Comparison of ENCODE assay signal across 1 cellular context in the genomic region with DNA sequence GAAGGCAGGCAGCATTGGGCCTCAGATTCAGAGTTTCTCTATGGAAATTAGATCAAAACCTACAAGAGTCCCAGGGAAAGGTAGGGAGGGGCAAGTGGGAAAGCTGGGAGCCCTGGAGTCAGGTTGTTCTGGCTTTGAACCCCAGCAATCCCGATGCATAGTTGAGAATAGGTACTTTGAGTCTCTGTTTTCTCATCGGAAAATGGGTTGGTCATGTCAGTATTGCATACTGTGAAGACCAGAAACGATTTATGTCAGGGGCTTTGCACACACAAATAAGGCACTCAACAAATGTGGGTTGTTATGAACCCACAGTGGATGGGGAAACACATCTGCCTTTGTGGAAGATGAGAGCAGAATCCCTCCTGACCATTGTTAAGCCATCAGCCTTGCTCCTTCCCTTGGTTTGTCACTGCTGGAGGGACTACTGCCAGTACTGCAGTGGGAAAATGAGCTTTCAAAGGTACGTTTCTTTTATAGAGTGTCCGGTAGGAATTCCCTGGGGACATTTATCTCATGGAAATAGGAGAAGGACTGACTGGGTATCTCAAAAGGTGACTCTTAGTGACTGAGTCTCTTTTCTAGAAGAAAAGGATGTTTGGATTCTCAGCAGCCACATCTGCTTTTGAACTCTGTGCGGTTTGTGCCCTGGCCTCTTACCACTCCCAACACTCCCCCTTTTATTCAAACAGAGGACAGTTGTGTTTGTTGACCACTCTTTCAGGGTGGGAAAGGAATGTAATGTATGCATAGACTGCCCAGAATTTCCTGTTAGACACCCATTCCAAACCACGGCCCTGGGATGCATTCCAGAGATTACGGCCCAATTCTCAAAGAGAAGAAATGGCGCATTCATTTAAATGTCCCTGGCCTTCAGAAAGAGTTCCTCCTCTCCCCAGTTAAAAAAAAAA.
TF ChIP-seq lines count a peak whose summit lies in the region.

No MANE protein-coding gene starts in this region.

TF ChIP-seq in SK-N-SH, 30 proteins besides CTCF, POLR2A, EP300 and RAD21 (continued from another document):
- TF ChIP-seq POLR2AphosphoS5 (IDR thresholded peaks at IDR 0.05; ENCODE audit: low read depth, low read length) = peak; percentile 53; the same call in 1 of the 2 replicates
- peak; percentile 98 for TF ChIP-seq TEAD4 (IDR thresholded peaks at IDR 0.05; ENCODE audit: borderline replicate concordance, insufficient read depth)
- TF ChIP-seq GABPA (IDR thresholded peaks at IDR 0.05; ENCODE audit: low read depth) = 0 out of 2 replicates have a peak, but pooled peaks have one; percentile 27
- peak; percentile 68; the same call in 1 of the 2 replicates for TF ChIP-seq YY1 (IDR thresholded peaks at IDR 0.05; ENCODE audit: low read depth)
- TF ChIP-seq SIN3A (IDR thresholded peaks at IDR 0.05; ENCODE audit: borderline replicate concordance, low read depth, low read length) = 0 out of 2 replicates have a peak, but pooled peaks have one; percentile 17
- TF ChIP-seq NRF1 (IDR thresholded peaks at IDR 0.05; ENCODE audit: low read depth, low read length) = no peak
- 0 out of 2 replicates have a peak, but pooled peaks have one; percentile 52 for TF ChIP-seq FOXM1 (IDR thresholded peaks at IDR 0.05; ENCODE audit: low read depth)
- TF ChIP-seq ELF1 (IDR thresholded peaks at IDR 0.05) = no peak
- TF ChIP-seq, protein P1, sequence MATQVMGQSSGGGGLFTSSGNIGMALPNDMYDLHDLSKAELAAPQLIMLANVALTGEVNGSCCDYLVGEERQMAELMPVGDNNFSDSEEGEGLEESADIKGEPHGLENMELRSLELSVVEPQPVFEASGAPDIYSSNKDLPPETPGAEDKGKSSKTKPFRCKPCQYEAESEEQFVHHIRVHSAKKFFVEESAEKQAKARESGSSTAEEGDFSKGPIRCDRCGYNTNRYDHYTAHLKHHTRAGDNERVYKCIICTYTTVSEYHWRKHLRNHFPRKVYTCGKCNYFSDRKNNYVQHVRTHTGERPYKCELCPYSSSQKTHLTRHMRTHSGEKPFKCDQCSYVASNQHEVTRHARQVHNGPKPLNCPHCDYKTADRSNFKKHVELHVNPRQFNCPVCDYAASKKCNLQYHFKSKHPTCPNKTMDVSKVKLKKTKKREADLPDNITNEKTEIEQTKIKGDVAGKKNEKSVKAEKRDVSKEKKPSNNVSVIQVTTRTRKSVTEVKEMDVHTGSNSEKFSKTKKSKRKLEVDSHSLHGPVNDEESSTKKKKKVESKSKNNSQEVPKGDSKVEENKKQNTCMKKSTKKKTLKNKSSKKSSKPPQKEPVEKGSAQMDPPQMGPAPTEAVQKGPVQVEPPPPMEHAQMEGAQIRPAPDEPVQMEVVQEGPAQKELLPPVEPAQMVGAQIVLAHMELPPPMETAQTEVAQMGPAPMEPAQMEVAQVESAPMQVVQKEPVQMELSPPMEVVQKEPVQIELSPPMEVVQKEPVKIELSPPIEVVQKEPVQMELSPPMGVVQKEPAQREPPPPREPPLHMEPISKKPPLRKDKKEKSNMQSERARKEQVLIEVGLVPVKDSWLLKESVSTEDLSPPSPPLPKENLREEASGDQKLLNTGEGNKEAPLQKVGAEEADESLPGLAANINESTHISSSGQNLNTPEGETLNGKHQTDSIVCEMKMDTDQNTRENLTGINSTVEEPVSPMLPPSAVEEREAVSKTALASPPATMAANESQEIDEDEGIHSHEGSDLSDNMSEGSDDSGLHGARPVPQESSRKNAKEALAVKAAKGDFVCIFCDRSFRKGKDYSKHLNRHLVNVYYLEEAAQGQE (IDR thresholded peaks at IDR 0.05; ENCODE audit: low read depth, low read length) = no peak
- peak; percentile 64 for TF ChIP-seq MAX (IDR thresholded peaks at IDR 0.05; ENCODE audit: low read depth)
- no peak for TF ChIP-seq RCOR1 (IDR thresholded peaks at IDR 0.05; ENCODE audit: low read length)
- no peak for TF ChIP-seq FOSL2 (IDR thresholded peaks at IDR 0.05; ENCODE audit: borderline replicate concordance, low read depth)
- no peak for TF ChIP-seq GATA2 (CRISPR knock-in tag; IDR thresholded peaks at IDR 0.05)
- no peak for TF ChIP-seq CHD2 (IDR thresholded peaks at IDR 0.05; ENCODE audit: low read length, partially characterized antibody)
- TF ChIP-seq NFIC (IDR thresholded peaks at IDR 0.05; ENCODE audit: borderline replicate concordance) = peak; percentile 95
- TF ChIP-seq TAF1 (IDR thresholded peaks at IDR 0.05; ENCODE audit: borderline replicate concordance, low read depth, low read length) = 0 out of 2 replicates have a peak, but pooled peaks have one; percentile 25
- TF ChIP-seq MEF2A (IDR thresholded peaks at IDR 0.05; ENCODE audit: borderline replicate concordance, low read depth) = no peak; the same call in 1 of the 2 replicates
- TF ChIP-seq PBX3 (IDR thresholded peaks at IDR 0.05) = peak; percentile 46
- no peak for TF ChIP-seq MXI1 (IDR thresholded peaks at IDR 0.05; ENCODE audit: low read depth, low read length)
- TF ChIP-seq JUND (IDR thresholded peaks at IDR 0.05) = peak; percentile 44
- no peak for TF ChIP-seq SMC3 (IDR thresholded peaks at IDR 0.05; ENCODE audit: low read depth, low read length)
- peak; percentile 87 for TF ChIP-seq TCF12 (IDR thresholded peaks at IDR 0.05)
- no peak for TF ChIP-seq USF1 (IDR thresholded peaks at IDR 0.05; ENCODE audit: borderline replicate concordance, low read depth)
- TF ChIP-seq EZH2phosphoT487 (IDR thresholded peaks at IDR 0.05; ENCODE audit: borderline replicate concordance, low read depth) = no peak
- TF ChIP-seq, protein P2, sequence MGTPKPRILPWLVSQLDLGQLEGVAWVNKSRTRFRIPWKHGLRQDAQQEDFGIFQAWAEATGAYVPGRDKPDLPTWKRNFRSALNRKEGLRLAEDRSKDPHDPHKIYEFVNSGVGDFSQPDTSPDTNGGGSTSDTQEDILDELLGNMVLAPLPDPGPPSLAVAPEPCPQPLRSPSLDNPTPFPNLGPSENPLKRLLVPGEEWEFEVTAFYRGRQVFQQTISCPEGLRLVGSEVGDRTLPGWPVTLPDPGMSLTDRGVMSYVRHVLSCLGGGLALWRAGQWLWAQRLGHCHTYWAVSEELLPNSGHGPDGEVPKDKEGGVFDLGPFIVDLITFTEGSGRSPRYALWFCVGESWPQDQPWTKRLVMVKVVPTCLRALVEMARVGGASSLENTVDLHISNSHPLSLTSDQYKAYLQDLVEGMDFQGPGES (IDR thresholded peaks at IDR 0.05; ENCODE audit: low read depth, low read length) = no peak
- TF ChIP-seq RXRA (IDR thresholded peaks at IDR 0.05; ENCODE audit: borderline replicate concordance, low read depth) = peak; percentile 26; the same call in 1 of the 2 replicates
